11 cellular contexts compared by ENCODE assay signal in the genomic region with DNA sequence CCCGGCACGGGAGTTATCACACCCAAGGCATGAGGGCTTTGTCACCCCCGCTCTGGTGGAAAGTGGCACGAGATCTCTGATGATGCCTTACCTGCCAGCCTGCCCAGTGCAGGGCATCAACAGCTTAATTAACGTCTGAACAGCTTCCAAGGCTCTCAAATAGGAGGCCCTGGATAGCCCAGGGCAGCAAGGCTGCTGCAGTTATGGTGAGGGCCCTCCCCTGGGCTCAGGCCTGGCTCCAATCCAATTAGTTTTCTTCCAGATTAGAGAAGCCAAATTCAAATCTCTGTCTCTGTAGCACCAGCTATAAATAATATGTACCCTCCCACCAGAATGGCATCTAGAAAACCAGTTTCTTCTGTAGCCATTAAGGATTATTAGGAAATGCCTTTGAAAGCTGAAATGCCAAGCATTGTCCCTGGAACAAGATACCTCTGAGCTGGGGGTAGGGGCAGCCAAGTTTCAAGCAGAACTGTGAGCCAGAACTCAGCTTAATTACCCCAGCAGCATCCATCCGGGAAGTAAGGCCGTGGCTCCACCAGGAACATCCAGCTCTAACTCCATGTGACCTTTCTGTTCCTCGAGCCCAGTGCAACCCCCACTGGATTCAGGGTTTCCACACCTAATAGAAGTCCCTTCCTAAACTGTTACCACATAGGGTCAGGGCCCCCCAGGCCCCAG. TPM values are rescaled to one million over a fixed set of nuclear protein-coding genes. Genes with fewer than 3 reads are reported as not detected.
DNase-seq lines count a peak whose midpoint lies in the region; ATAC-seq and TF ChIP-seq lines count a peak whose summit lies in the region.
"Had no signal": no experiment of that assay in that cellular context is flagged by ENCODE, and none has a peak within 500 bp of the region (broad histone marks: within the 10 kb centered on the region; RNA-seq: fewer than 3 reads in every experiment).

No MANE protein-coding gene starts in this region.

- DNase-seq in NCI-H2171 treated with DMSO at 0.1 percent for 48 hours (lab: John Stamatoyannopoulos, UW) (peak; percentile 12), NCI-H2171 (lab: John Stamatoyannopoulos, UW) (no peak), colonic mucosa (no peak), mesenteric fat pad (ENCODE audit: low spot score) (peak; percentile 74), upper lobe of left lung (no peak), NCI-H2029 treated with DMSO at 0.1 percent for 48 hours (lab: John Stamatoyannopoulos, UW) (no peak), mucosa of gallbladder (ENCODE audit: low spot score) (no peak)
- DNase-seq in activated CD4-positive, alpha-beta T cell treated with anti-CD3 and anti-CD28 coated beads for 36 hours = no peak
- DNase-seq: activated T-cell treated with anti-CD3 and anti-CD28 coated beads, Interleukin-2, amount 50 U/mL, for 1 hour; GOT3 had no signal

- no peak overlapping the region for H3K4me3 Mint-ChIP-seq in activated CD4-positive, alpha-beta T cell treated with anti-CD3 and anti-CD28 coated beads for 36 hours

- H3K36me3 ChIP-seq in colonic mucosa = no peaks in the 10 kb centered on the region
- peaks cover 0 to 15% (median 8%) of the 10 kb centered on the region in 4 donors for H3K36me3 ChIP-seq in upper lobe of left lung

- peak overlapping the region; percentile 86 for H3K27ac ChIP-seq in colonic mucosa
- H3K27ac ChIP-seq in upper lobe of left lung = peak overlapping the region; percentile 11 to 77 (median 59)

- no peak for TF ChIP-seq POLR2A in upper lobe of left lung (IDR thresholded peaks at IDR 0.05)

- H3K27me3 Mint-ChIP-seq in activated CD4-positive, alpha-beta T cell treated with anti-CD3 and anti-CD28 coated beads for 36 hours = no peaks in the 10 kb centered on the region

- H3K4me3 ChIP-seq in colonic mucosa (no peak overlapping the region), upper lobe of left lung (no peak overlapping the region)
- H3K4me3 ChIP-seq: mucosa of descending colon had no signal

- intact Hi-C loops in colonic mucosa (cut with DNase I) = no loop called here
- intact Hi-C loops in activated CD4-positive, alpha-beta T cell treated with anti-CD3 and anti-CD28 coated beads for 36 hours (cut with DNase I, micrococcal nuclease) = no loop called here

- peaks cover 31% of the 10 kb centered on the region for H3K4me1 ChIP-seq in colonic mucosa
- H3K4me1 ChIP-seq in upper lobe of left lung = peaks cover 41 to 62% (median 51%) of the 10 kb centered on the region in 4 donors

- H3K9me3 ChIP-seq in colonic mucosa = no peaks in the 10 kb centered on the region
- no peaks in the 10 kb centered on the region for H3K9me3 ChIP-seq in upper lobe of left lung
- H3K9me3 ChIP-seq: mucosa of descending colon had no signal

- no peak overlapping the region for H3K27ac Mint-ChIP-seq in activated CD4-positive, alpha-beta T cell treated with anti-CD3 and anti-CD28 coated beads for 36 hours

- H3K4me1 Mint-ChIP-seq in activated CD4-positive, alpha-beta T cell treated with anti-CD3 and anti-CD28 coated beads for 36 hours = peaks cover 4% of the 10 kb centered on the region

- 63 to 69% methylated on average over 5 to 8 of the region's 8 CpGs for WGBS in upper lobe of left lung, 2 donors

- CTCF ChIA-PET in activated CD4-positive, alpha-beta T cell treated with anti-CD3 and anti-CD28 coated beads for 36 hours (lab: Charles Lee) = interaction anchor here (0.7 to 6.0 kb wide), 4 partner anchors 12 to 461 kb away, joined by 3 to 50 read pairs (median 4); a partner anchor contains a TSS

- H3K9me3 Mint-ChIP-seq in activated CD4-positive, alpha-beta T cell treated with anti-CD3 and anti-CD28 coated beads for 36 hours (ENCODE audit: low read depth) = no peaks in the 10 kb centered on the region

- TF ChIP-seq CTCF in colonic mucosa (IDR thresholded peaks at IDR 0.05) (no peak), upper lobe of left lung (IDR thresholded peaks at IDR 0.05) (no peak)

- H3K27me3 ChIP-seq in colonic mucosa = no peaks in the 10 kb centered on the region
- H3K27me3 ChIP-seq in upper lobe of left lung = no peaks in the 10 kb centered on the region

- no peaks in the 10 kb centered on the region for H3K36me3 Mint-ChIP-seq in activated CD4-positive, alpha-beta T cell treated with anti-CD3 and anti-CD28 coated beads for 36 hours (ENCODE audit: low read depth)

- no peak for TF ChIP-seq EP300 in upper lobe of left lung (IDR thresholded peaks at IDR 0.05)

- POLR2A ChIA-PET in activated CD4-positive, alpha-beta T cell treated with anti-CD3 and anti-CD28 coated beads for 36 hours (lab: Charles Lee) = interaction anchor here (1.4 kb wide), 1 partner anchor 12 kb away, joined by 3 read pairs; no protein-coding TSS in a partner anchor

- peak overlapping the region in 1 of 2 donors; percentile 62 for H3K9ac ChIP-seq in colonic mucosa (ENCODE audit: low read depth in 2 of 2, low read length in 2 of 2)

- ATAC-seq in upper lobe of left lung (ENCODE audit: low FRiP score in 2 of 2) = no peak
- no peak for ATAC-seq in activated CD4-positive, alpha-beta T cell treated with anti-CD3 and anti-CD28 coated beads for 36 hours

RNA-seq across cellular contexts. Expression of a gene that starts 12.5 kb away (rescaled TPM):
- 100 to 1,000 TPM; 395 to 450 TPM for total RNA-seq in colonic mucosa
- total RNA-seq in mesenteric fat pad = 104 TPM
- total RNA-seq in upper lobe of left lung = 100 to 1,000 TPM in 5 of 6 donors, 10 to 100 TPM in 1; 61.8 to 380 (median 201) TPM
- 10 to 100 TPM; 18.3 to 31.6 TPM for total RNA-seq in activated CD4-positive, alpha-beta T cell treated with anti-CD3 and anti-CD28 coated beads for 36 hours
- 395 TPM for total RNA-seq in mucosa of gallbladder

Comparison
In these comparisons a context has a peak if more than half of its experiments do, and no peak if none do; other contexts are left out.
1. DNase-seq: peak in NCI-H2171 treated with DMSO at 0.1 percent for 48 hours (single experiment) and mesenteric fat pad (single experiment); none in NCI-H2171 (single experiment), colonic mucosa (single experiment), upper lobe of left lung (0 of 2), activated CD4-positive, alpha-beta T cell treated with anti-CD3 and anti-CD28 coated beads for 36 hours (single experiment), NCI-H2029 treated with DMSO at 0.1 percent for 48 hours (single experiment) and mucosa of gallbladder (single experiment).